ENCODE assay signal across 32 cellular contexts in the genomic region with DNA sequence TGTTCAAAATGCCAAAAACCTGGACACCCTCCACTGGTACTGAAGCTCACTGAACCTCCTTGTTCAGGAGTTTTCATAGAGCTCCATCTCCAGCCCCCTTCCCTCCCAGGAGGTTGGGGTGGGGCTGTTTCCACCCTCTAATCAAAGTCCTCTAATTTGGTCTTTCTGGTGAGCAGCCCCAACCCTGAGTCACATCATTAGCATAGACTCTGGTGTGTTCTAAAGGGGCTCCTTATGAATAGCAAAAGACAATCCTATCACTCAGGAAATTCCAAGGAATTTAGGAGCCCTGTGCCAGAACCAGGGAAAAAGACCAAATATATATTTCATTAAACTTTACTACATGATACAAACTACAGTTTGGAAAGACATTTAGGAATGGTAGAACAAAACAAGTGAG. TPM values are rescaled to one million over a fixed set of nuclear protein-coding genes. Genes with fewer than 3 reads are reported as not detected.
"Had no signal": no experiment of that assay in that cellular context is flagged by ENCODE, and none has a peak within 500 bp of the region (broad histone marks: within the 10 kb centered on the region; RNA-seq: fewer than 3 reads in every experiment).

No MANE protein-coding gene starts in this region.

- H3K27ac Mint-ChIP-seq: activated CD4-positive, alpha-beta T cell treated with anti-CD3 and anti-CD28 coated beads, Interleukin-2, amount 10 ng/mL, durations not matched to agents 24 days and 14 days; activated CD8-positive, alpha-beta T cell treated with anti-CD3 and anti-CD28 coated beads for 36 hours; activated naive CD8-positive, alpha-beta T cell treated with anti-CD3 and anti-CD28 coated beads for 36 hours; activated T-cell treated with anti-CD3 and anti-CD28 coated beads, Interleukin-2, amount 50 U/mL, for 72 hours; activated T-helper 17 cell treated with anti-CD3 and anti-CD28 coated beads, Interleukin-2, amount 50 U/mL, for 72 hours had no signal

- H3K9me3 ChIP-seq: body of pancreas, breast epithelium had no signal

- H3K4me3 ChIP-seq: body of pancreas, breast epithelium, K562, PC-9 had no signal

- H3K27me3 ChIP-seq: body of pancreas, breast epithelium had no signal

- H3K4me3 Mint-ChIP-seq: activated CD4-positive, alpha-beta T cell treated with anti-CD3 and anti-CD28 coated beads, Interleukin-2, amount 10 ng/mL, durations not matched to agents 24 days and 14 days; activated CD8-positive, alpha-beta T cell treated with anti-CD3 and anti-CD28 coated beads for 36 hours; activated naive CD8-positive, alpha-beta T cell treated with anti-CD3 and anti-CD28 coated beads for 36 hours; activated T-helper 17 cell treated with anti-CD3 and anti-CD28 coated beads, Interleukin-2, amount 50 U/mL, for 72 hours had no signal

- FAIRE-seq: K562, RCC 7860 had no signal

- H2AFZ ChIP-seq: PC-9 had no signal

- H3K36me3 Mint-ChIP-seq: activated naive CD8-positive, alpha-beta T cell treated with anti-CD3 and anti-CD28 coated beads for 36 hours had no signal

- H3K4me1 Mint-ChIP-seq: activated CD4-positive, alpha-beta T cell treated with anti-CD3 and anti-CD28 coated beads, Interleukin-2, amount 10 ng/mL, durations not matched to agents 24 days and 14 days; activated T-helper 17 cell treated with anti-CD3 and anti-CD28 coated beads, Interleukin-2, amount 50 U/mL, for 72 hours had no signal

- H3K9me3 Mint-ChIP-seq: activated CD4-positive, alpha-beta T cell treated with anti-CD3 and anti-CD28 coated beads, Interleukin-2, amount 10 ng/mL, durations not matched to agents 24 days and 14 days; activated CD8-positive, alpha-beta T cell treated with anti-CD3 and anti-CD28 coated beads for 36 hours; activated naive CD8-positive, alpha-beta T cell treated with anti-CD3 and anti-CD28 coated beads for 36 hours; activated T-cell treated with anti-CD3 and anti-CD28 coated beads, Interleukin-2, amount 50 U/mL, for 72 hours; activated T-helper 17 cell treated with anti-CD3 and anti-CD28 coated beads, Interleukin-2, amount 50 U/mL, for 72 hours had no signal

- H3K36me3 ChIP-seq: breast epithelium had no signal

- DNase-seq: activated CD4-positive, alpha-beta T cell treated with anti-CD3 and anti-CD28 coated beads, Interleukin-2, amount 10 ng/mL, durations not matched to agents 24 days and 14 days; activated CD4-positive, alpha-beta T cell treated with anti-CD3 and anti-CD28 coated beads, Interleukin-2, amount 50 U/mL, for 4 hours; activated CD8-positive, alpha-beta T cell treated with anti-CD3 and anti-CD28 coated beads for 36 hours; activated effector memory CD4-positive, alpha-beta T cell treated with anti-CD3 and anti-CD28 coated beads, Interleukin-2, amount 50 U/mL, for 16 hours; activated naive CD4-positive, alpha-beta T cell; activated naive CD4-positive, alpha-beta T cell treated with anti-CD3 and anti-CD28 coated beads, Interleukin-2, amount 50 U/mL, for 16 hours; activated naive CD8-positive, alpha-beta T cell treated with anti-CD3 and anti-CD28 coated beads for 36 hours; activated T-cell treated with anti-CD3 and anti-CD28 coated beads, Interleukin-2, amount 50 U/mL, for 1 hour; activated T-cell treated with anti-CD3 and anti-CD28 coated beads, Interleukin-2, amount 50 U/mL, for 72 hours; amniotic stem cell; aorta; body of pancreas; NCI-H1105; NCI-H1417 treated with DMSO at 0.1 percent for 48 hours; NCI-H1930; NCI-H2081 treated with DMSO at 0.1 percent for 48 hours; NCI-H345; NCI-H524 treated with DMSO at 0.1 percent for 48 hours; NK-92 treated with Interleukin-12 subunit alpha and Interleukin-12 subunit beta, amount 100 ng/mL, for 24 hours; PC-9; SIG-M5; SW 1271; T-helper 1 cell; T-helper 9 cell had no signal

- H3K27me3 Mint-ChIP-seq: activated CD8-positive, alpha-beta T cell treated with anti-CD3 and anti-CD28 coated beads for 36 hours; activated naive CD8-positive, alpha-beta T cell treated with anti-CD3 and anti-CD28 coated beads for 36 hours; activated T-helper 17 cell treated with anti-CD3 and anti-CD28 coated beads, Interleukin-2, amount 50 U/mL, for 72 hours had no signal

- H3K27ac ChIP-seq: body of pancreas, PC-9, RWPE1 had no signal

- H3K4me1 ChIP-seq: body of pancreas, breast epithelium had no signal

RNA-seq across cellular contexts. Expression of a gene that starts 22.5 kb away (rescaled TPM):
- total RNA-seq: activated CD4-positive, alpha-beta T cell treated with anti-CD3 and anti-CD28 coated beads, Interleukin-2, amount 10 ng/mL, durations not matched to agents 24 days and 14 days; activated CD8-positive, alpha-beta memory T cell treated with anti-CD3 and anti-CD28 coated beads for 36 hours; activated CD8-positive, alpha-beta T cell treated with anti-CD3 and anti-CD28 coated beads for 36 hours; activated naive CD8-positive, alpha-beta T cell treated with anti-CD3 and anti-CD28 coated beads for 36 hours; activated T-cell treated with anti-CD3 and anti-CD28 coated beads, Interleukin-2, amount 50 U/mL, for 72 hours; activated T-helper 17 cell treated with anti-CD3 and anti-CD28 coated beads, Interleukin-2, amount 50 U/mL, for 72 hours; K562; OCI-LY7; SK-MEL-5 had no signal
- polyA plus RNA-seq: K562 had no signal
